In the genomic region with DNA sequence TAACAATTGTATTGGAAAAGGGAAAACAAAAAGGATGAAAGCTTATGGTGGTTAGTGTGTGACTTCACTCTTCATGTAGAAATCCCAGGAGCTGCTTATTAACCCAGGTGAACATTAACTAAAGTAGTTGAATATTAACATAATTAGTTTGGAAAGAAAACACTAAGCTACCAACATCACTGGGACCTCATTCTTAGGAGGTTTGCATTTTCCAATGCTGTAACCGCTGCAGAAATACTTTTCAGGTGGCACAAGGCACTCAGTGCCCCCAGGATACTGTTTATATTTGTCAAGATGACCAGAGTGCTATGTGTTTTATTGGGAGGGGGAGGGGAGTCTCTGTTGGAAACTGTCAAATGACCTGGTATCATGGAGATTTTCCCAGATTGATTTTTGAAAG, we compare ENCODE assay signal across 1 cellular context.
A peak's percentile ranks its signal among the peaks of the same experiment; 100 is the strongest.
TF ChIP-seq lines count a peak whose summit lies in the region.

No MANE protein-coding gene starts in this region.

TF ChIP-seq in HepG2, 621 proteins besides CTCF, POLR2A, EP300 and RAD21 (continued from another document):
- TF ChIP-seq SOX13 (IDR thresholded peaks at IDR 0.05): no peak
- peak in 1 of 2 experiments; percentile 58; a peak in 2 of 4 replicates for TF ChIP-seq SOX13 (CRISPR knock-in tag; conservative IDR thresholded peaks at IDR 0.05 in 1 of 2, IDR thresholded peaks at IDR 0.05 in 1 of 2)
- no peak for TF ChIP-seq ZNF253 (CRISPR knock-in tag; IDR thresholded peaks at IDR 0.05; ENCODE audit: borderline replicate concordance)
- TF ChIP-seq, protein P1, sequence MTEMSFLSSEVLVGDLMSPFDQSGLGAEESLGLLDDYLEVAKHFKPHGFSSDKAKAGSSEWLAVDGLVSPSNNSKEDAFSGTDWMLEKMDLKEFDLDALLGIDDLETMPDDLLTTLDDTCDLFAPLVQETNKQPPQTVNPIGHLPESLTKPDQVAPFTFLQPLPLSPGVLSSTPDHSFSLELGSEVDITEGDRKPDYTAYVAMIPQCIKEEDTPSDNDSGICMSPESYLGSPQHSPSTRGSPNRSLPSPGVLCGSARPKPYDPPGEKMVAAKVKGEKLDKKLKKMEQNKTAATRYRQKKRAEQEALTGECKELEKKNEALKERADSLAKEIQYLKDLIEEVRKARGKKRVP (CRISPR knock-in tag; IDR thresholded peaks at IDR 0.05): peak in 1 of 2 experiments; percentile 58; a peak in 1 of 4 replicates
- peak; percentile 52 for TF ChIP-seq FOXA3 (CRISPR knock-in tag; IDR thresholded peaks at IDR 0.05)
- TF ChIP-seq, protein P2, sequence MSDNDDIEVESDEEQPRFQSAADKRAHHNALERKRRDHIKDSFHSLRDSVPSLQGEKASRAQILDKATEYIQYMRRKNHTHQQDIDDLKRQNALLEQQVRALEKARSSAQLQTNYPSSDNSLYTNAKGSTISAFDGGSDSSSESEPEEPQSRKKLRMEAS (IDR thresholded peaks at IDR 0.05): no peak; the same call in 1 of the 2 replicates
- TF ChIP-seq TEAD3 (CRISPR knock-in tag; optimal IDR thresholded peaks at IDR 0.05; ENCODE audit: borderline replicate concordance): peak; percentile 69
- TF ChIP-seq, protein P3, sequence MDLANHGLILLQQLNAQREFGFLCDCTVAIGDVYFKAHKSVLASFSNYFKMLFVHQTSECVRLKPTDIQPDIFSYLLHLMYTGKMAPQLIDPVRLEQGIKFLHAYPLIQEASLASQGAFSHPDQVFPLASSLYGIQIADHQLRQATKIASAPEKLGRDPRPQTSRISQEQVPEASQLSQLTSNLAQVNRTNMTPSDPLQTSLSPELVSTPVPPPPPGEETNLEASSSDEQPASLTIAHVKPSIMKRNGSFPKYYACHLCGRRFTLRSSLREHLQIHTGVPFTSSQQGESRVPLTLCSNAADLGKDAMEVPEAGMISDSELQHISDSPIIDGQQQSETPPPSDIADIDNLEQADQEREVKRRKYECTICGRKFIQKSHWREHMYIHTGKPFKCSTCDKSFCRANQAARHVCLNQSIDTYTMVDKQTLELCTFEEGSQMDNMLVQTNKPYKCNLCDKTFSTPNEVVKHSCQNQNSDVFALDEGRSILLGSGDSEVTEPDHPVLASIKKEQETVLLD (CRISPR knock-in tag; IDR thresholded peaks at IDR 0.05; ENCODE audit: low read depth): no peak
- no peak for TF ChIP-seq FOXK1 (CRISPR knock-in tag; IDR thresholded peaks at IDR 0.05; ENCODE audit: borderline replicate concordance, low read depth)
- TF ChIP-seq, protein P4, sequence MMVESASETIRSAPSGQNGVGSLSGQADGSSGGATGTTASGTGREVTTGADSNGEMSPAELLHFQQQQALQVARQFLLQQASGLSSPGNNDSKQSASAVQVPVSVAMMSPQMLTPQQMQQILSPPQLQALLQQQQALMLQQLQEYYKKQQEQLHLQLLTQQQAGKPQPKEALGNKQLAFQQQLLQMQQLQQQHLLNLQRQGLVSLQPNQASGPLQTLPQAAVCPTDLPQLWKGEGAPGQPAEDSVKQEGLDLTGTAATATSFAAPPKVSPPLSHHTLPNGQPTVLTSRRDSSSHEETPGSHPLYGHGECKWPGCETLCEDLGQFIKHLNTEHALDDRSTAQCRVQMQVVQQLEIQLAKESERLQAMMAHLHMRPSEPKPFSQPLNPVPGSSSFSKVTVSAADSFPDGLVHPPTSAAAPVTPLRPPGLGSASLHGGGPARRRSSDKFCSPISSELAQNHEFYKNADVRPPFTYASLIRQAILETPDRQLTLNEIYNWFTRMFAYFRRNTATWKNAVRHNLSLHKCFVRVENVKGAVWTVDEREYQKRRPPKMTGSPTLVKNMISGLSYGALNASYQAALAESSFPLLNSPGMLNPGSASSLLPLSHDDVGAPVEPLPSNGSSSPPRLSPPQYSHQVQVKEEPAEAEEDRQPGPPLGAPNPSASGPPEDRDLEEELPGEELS (CRISPR knock-in tag; IDR thresholded peaks at IDR 0.05): peak; percentile 88
- TF ChIP-seq ZNF614 (CRISPR knock-in tag; IDR thresholded peaks at IDR 0.05; ENCODE audit: borderline replicate concordance): 0 out of 2 replicates have a peak, but pooled peaks have one; percentile 53
- peak; percentile 7; the same call in 1 of the 2 replicates for TF ChIP-seq CEBPG (CRISPR knock-in tag; IDR thresholded peaks at IDR 0.05)
- TF ChIP-seq, protein P5, sequence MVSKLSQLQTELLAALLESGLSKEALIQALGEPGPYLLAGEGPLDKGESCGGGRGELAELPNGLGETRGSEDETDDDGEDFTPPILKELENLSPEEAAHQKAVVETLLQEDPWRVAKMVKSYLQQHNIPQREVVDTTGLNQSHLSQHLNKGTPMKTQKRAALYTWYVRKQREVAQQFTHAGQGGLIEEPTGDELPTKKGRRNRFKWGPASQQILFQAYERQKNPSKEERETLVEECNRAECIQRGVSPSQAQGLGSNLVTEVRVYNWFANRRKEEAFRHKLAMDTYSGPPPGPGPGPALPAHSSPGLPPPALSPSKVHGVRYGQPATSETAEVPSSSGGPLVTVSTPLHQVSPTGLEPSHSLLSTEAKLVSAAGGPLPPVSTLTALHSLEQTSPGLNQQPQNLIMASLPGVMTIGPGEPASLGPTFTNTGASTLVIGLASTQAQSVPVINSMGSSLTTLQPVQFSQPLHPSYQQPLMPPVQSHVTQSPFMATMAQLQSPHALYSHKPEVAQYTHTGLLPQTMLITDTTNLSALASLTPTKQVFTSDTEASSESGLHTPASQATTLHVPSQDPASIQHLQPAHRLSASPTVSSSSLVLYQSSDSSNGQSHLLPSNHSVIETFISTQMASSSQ (IDR thresholded peaks at IDR 0.05; ENCODE audit: low read depth): peak; percentile 97
- TF ChIP-seq, protein P5 (CRISPR knock-in tag; IDR thresholded peaks at IDR 0.05; ENCODE audit: borderline replicate concordance): peak; percentile 95
- TF ChIP-seq KLF11 (CRISPR knock-in tag; IDR thresholded peaks at IDR 0.05): 0 out of 2 replicates have a peak, but pooled peaks have one; percentile 62
- no peak for TF ChIP-seq FOXK2 (IDR thresholded peaks at IDR 0.05)
- TF ChIP-seq, protein P6, sequence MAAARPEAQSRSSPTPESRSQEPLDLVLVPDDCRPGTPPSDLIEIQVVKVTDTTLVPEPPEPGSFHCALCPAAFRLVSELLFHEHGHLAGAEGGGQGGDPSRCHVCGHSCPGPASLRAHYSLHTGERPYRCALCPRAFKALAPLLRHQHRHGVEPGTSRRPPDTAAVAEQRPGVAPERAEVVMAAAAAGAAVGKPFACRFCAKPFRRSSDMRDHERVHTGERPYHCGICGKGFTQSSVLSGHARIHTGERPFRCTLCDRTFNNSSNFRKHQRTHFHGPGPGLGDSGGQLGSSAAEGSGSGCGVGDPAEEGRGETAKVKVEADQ (CRISPR knock-in tag; IDR thresholded peaks at IDR 0.05; ENCODE audit: borderline replicate concordance): no peak
- 0 out of 2 replicates have a peak, but pooled peaks have one; percentile 59 for TF ChIP-seq HNRNPL (IDR thresholded peaks at IDR 0.05; ENCODE audit: low read depth, low read length)
- 0 out of 2 replicates have a peak, but pooled peaks have one; percentile 7 for TF ChIP-seq ZNF292 (CRISPR knock-in tag; IDR thresholded peaks at IDR 0.05; ENCODE audit: borderline replicate concordance, low read depth)
- TF ChIP-seq GABPA (IDR thresholded peaks at IDR 0.05; ENCODE audit: low read depth, low read length): no peak
- peak; percentile 9; the same call in 1 of the 2 replicates for TF ChIP-seq GABPA (CRISPR knock-in tag; IDR thresholded peaks at IDR 0.05; ENCODE audit: low read depth)
- TF ChIP-seq NCOA2 (CRISPR knock-in tag; IDR thresholded peaks at IDR 0.05): peak; percentile 65
- TF ChIP-seq, protein P7, sequence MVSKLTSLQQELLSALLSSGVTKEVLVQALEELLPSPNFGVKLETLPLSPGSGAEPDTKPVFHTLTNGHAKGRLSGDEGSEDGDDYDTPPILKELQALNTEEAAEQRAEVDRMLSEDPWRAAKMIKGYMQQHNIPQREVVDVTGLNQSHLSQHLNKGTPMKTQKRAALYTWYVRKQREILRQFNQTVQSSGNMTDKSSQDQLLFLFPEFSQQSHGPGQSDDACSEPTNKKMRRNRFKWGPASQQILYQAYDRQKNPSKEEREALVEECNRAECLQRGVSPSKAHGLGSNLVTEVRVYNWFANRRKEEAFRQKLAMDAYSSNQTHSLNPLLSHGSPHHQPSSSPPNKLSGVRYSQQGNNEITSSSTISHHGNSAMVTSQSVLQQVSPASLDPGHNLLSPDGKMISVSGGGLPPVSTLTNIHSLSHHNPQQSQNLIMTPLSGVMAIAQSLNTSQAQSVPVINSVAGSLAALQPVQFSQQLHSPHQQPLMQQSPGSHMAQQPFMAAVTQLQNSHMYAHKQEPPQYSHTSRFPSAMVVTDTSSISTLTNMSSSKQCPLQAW (CRISPR knock-in tag; IDR thresholded peaks at IDR 0.05): peak; percentile 88
- TF ChIP-seq, protein P8, sequence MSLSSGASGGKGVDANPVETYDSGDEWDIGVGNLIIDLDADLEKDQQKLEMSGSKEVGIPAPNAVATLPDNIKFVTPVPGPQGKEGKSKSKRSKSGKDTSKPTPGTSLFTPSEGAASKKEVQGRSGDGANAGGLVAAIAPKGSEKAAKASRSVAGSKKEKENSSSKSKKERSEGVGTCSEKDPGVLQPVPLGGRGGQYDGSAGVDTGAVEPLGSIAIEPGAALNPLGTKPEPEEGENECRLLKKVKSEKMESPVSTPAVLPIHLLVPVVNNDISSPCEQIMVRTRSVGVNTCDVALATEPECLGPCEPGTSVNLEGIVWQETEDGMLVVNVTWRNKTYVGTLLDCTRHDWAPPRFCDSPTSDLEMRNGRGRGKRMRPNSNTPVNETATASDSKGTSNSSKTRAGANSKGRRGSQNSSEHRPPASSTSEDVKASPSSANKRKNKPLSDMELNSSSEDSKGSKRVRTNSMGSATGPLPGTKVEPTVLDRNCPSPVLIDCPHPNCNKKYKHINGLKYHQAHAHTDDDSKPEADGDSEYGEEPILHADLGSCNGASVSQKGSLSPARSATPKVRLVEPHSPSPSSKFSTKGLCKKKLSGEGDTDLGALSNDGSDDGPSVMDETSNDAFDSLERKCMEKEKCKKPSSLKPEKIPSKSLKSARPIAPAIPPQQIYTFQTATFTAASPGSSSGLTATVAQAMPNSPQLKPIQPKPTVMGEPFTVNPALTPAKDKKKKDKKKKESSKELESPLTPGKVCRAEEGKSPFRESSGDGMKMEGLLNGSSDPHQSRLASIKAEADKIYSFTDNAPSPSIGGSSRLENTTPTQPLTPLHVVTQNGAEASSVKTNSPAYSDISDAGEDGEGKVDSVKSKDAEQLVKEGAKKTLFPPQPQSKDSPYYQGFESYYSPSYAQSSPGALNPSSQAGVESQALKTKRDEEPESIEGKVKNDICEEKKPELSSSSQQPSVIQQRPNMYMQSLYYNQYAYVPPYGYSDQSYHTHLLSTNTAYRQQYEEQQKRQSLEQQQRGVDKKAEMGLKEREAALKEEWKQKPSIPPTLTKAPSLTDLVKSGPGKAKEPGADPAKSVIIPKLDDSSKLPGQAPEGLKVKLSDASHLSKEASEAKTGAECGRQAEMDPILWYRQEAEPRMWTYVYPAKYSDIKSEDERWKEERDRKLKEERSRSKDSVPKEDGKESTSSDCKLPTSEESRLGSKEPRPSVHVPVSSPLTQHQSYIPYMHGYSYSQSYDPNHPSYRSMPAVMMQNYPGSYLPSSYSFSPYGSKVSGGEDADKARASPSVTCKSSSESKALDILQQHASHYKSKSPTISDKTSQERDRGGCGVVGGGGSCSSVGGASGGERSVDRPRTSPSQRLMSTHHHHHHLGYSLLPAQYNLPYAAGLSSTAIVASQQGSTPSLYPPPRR (CRISPR knock-in tag; IDR thresholded peaks at IDR 0.05; ENCODE audit: borderline replicate concordance): peak; percentile 39; the same call in 1 of the 2 replicates
